1 cellular context compared by ENCODE assay signal in the genomic region with DNA sequence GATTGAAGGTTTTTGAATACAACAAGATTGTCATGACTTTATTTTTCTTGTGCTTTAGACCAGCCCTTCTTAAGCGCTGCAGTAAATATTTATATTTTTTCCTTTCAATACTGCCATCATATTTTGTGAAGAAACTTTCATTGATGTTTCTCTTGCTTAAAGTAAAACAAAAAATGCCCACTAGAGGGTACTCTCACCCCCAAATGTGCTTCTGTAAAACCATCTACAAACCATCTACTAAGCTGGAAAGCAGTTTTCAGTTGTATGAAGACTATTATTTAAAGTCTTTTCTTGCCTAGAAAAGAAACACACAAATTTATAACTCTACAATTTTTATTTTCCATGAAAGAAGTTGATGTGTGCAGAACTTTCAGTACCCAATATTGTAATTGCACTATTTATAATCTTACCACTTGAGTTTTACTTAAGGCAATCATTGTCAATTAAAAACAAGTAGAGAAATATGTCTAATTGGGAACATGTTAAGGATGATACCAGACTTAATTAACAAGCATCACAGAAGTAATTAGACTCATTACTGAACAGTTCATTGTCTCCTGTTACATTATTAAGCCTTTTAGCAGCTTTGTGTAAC.
A peak's percentile ranks its signal among the peaks of the same experiment; 100 is the strongest.
TF ChIP-seq lines count a peak whose summit lies in the region.

No MANE protein-coding gene starts in this region.

TF ChIP-seq in IMR-90, 13 proteins besides CTCF, POLR2A, EP300 and RAD21:
- TF ChIP-seq SMC3 (IDR thresholded peaks at IDR 0.05; ENCODE audit: low read depth, low read length), result peak; percentile 68
- TF ChIP-seq, protein P1, sequence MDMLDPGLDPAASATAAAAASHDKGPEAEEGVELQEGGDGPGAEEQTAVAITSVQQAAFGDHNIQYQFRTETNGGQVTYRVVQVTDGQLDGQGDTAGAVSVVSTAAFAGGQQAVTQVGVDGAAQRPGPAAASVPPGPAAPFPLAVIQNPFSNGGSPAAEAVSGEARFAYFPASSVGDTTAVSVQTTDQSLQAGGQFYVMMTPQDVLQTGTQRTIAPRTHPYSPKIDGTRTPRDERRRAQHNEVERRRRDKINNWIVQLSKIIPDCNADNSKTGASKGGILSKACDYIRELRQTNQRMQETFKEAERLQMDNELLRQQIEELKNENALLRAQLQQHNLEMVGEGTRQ (IDR thresholded peaks at IDR 0.05; ENCODE audit: low read depth, low read length), result no peak
